In the genomic region with DNA sequence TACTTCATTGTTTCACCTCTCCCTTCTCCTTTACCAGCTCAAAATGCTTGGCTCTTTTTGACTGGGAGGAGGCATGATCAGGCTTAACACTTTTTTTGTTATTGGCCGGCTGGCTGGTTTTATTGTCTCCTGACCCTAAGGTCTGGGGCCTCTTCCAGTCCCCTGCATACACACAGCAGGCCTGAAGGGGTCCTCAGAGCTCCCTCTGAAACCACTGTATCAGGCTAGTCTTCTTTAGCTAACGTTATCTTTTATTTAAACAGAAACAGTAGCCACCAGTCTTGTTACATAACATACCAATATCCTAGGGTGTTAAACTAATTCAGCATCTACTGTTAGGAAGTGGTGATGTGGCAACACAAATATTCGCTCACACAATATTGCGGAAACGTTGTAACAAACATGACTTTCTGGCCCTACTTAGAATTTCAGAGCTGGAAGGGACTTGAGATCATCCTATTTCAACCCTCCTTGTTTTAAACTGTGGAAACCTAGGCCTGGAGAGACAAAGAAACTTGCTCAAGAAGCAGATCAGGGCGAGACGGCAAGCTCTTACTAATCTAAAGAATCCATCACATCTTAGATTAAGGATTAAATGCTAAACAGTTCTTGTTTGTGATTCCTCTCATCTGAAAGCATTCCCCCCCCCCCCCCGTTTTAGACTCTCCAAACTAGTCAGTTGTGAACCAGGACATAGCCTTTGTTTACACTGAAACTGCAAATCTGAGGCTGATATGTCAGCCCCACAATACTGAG, we compare ENCODE assay signal across 8 cellular contexts. TPM values are rescaled to one million over a fixed set of nuclear protein-coding genes. Genes with fewer than 3 reads are reported as not detected.
DNase-seq lines count a peak whose midpoint lies in the region; ATAC-seq and TF ChIP-seq lines count a peak whose summit lies in the region.

No MANE protein-coding gene starts in this region.

- H3K9me3 Mint-ChIP-seq in activated T-cell treated with anti-CD3 and anti-CD28 coated beads, Interleukin-2, amount 50 U/mL, for 72 hours: no peaks in the 10 kb centered on the region

- H3K27me3 ChIP-seq in HL-60 (ENCODE audit: insufficient read depth, poor library complexity, severe bottlenecking) (no peaks in the 10 kb centered on the region), NT2/D1 (ENCODE audit: insufficient read depth, insufficient read length) (peaks cover 23% of the 10 kb centered on the region), mucosa of rectum (ENCODE audit: control insufficient read depth in 2 of 2, insufficient read depth in 2 of 2, low read length in 2 of 2) (no peaks in the 10 kb centered on the region)

- peak overlapping the region; percentile 9 for H3K27ac Mint-ChIP-seq in activated T-cell treated with anti-CD3 and anti-CD28 coated beads, Interleukin-2, amount 50 U/mL, for 72 hours

- peak overlapping the region; percentile 32 for H3K9ac ChIP-seq in NT2/D1 (ENCODE audit: insufficient read length, low read depth)
- H3K9ac ChIP-seq in mucosa of rectum (ENCODE audit: low read depth in 1 of 2, low read length in 2 of 2): peak overlapping the region; percentile 60 to 63

- H3K4me1 ChIP-seq in NT2/D1 (ENCODE audit: insufficient read depth, insufficient read length): peaks cover 11% of the 10 kb centered on the region
- H3K4me1 ChIP-seq in mucosa of rectum (ENCODE audit: control insufficient read depth in 2 of 2, insufficient read depth in 2 of 2, low read length in 2 of 2): peaks cover 24 to 33% of the 10 kb centered on the region in 2 donors

- ATAC-seq in activated T-cell treated with anti-CD3 and anti-CD28 coated beads, Interleukin-2, amount 50 U/mL, for 72 hours (replicated peaks in 1 of 2): peak; percentile 48 to 49
- ATAC-seq in esophagus mucosa (peak; percentile 32), GM21528 (IDR thresholded peaks at IDR 0.05; ENCODE audit: low FRiP score, unreplicated experiment) (no peak)

- H3K27me3 Mint-ChIP-seq in activated T-cell treated with anti-CD3 and anti-CD28 coated beads, Interleukin-2, amount 50 U/mL, for 72 hours (ENCODE audit: low read depth): no peaks in the 10 kb centered on the region

- H3K4me1 Mint-ChIP-seq in activated T-cell treated with anti-CD3 and anti-CD28 coated beads, Interleukin-2, amount 50 U/mL, for 72 hours (ENCODE audit: low read depth): peaks cover 53% of the 10 kb centered on the region

- peak overlapping the region; percentile 68 for H3K27ac ChIP-seq in HL-60 (replicated peaks)
- H3K27ac ChIP-seq in mucosa of rectum (ENCODE audit: low read depth in 2 of 2, low read length in 2 of 2): peak overlapping the region; percentile 95 to 97
- peak overlapping the region; percentile 72 for H3K27ac ChIP-seq in temporal lobe (ENCODE audit: low read depth, low read length)

- H3K4me3 ChIP-seq in HL-60 (replicated peaks; ENCODE audit: insufficient read depth, low read length) (no peak overlapping the region), NT2/D1 (ENCODE audit: insufficient read length, low read depth) (no peak overlapping the region), mucosa of rectum (ENCODE audit: low read length in 2 of 2) (peak overlapping the region; percentile 65 to 89)

- H3K9me3 ChIP-seq in NT2/D1 (ENCODE audit: insufficient read depth, low read length) (no peaks in the 10 kb centered on the region), mucosa of rectum (ENCODE audit: control insufficient read depth in 2 of 2, low read length in 2 of 2) (no peaks in the 10 kb centered on the region)

- peak; percentile 65 for TF ChIP-seq CTCF in HL-60 (IDR thresholded peaks at IDR 0.05; ENCODE audit: insufficient read depth, low read length)

- in situ Hi-C loops in G401 (cut with HindIII; ENCODE audit: low sequenced_read_pairs): no loop called here

- H3K36me3 Mint-ChIP-seq in activated T-cell treated with anti-CD3 and anti-CD28 coated beads, Interleukin-2, amount 50 U/mL, for 72 hours (ENCODE audit: insufficient read depth in 2 of 2): peaks cover 0 to 2% of the 10 kb centered on the region in 2 donors

- no peaks in the 10 kb centered on the region for H3K36me3 ChIP-seq in NT2/D1 (ENCODE audit: insufficient read depth, insufficient read length, low read length)
- no peaks in the 10 kb centered on the region for H3K36me3 ChIP-seq in mucosa of rectum (ENCODE audit: control insufficient read depth in 2 of 2, insufficient read depth in 2 of 2, low read length in 2 of 2)

- DNase-seq in G401 (ENCODE audit: low spot score) (peak; percentile 82), HL-60 (ENCODE audit: low read depth in 1 of 2, low spot score in 1 of 2) (peak; percentile 85 to 92), NT2/D1 (ENCODE audit: low read depth, low spot score) (peak; percentile 51)
- DNase-seq in activated T-cell treated with anti-CD3 and anti-CD28 coated beads, Interleukin-2, amount 50 U/mL, for 72 hours: peak; percentile 52 to 59

- peak overlapping the region; percentile 52 to 62 for H3K4me3 Mint-ChIP-seq in activated T-cell treated with anti-CD3 and anti-CD28 coated beads, Interleukin-2, amount 50 U/mL, for 72 hours

RNA-seq across cellular contexts. Expression of a gene that starts 1.7 kb away (rescaled TPM):
- total RNA-seq in G401 (2014; rRNA removed; shearing (Covaris generic)): 7.0 and 7.6 TPM in 2 replicates
- 10 to 100 TPM; 13.4 to 18.9 TPM for total RNA-seq in activated T-cell treated with anti-CD3 and anti-CD28 coated beads, Interleukin-2, amount 50 U/mL, for 72 hours
- total RNA-seq in esophagus mucosa (5.7 TPM), temporal lobe (7.4 TPM)

Comparison
In these comparisons a context has a peak if more than half of its experiments do, and no peak if none do; other contexts are left out.
1. H3K4me3 ChIP-seq: peak in mucosa of rectum (2 of 2); none in HL-60 (single experiment) and NT2/D1 (single experiment).
2. Peak in every context shown above with its lines, with median percentiles within 50 percentile points of each other: DNase-seq and H3K27ac ChIP-seq.